ENCODE assay signal across 31 cellular contexts in the genomic region with DNA sequence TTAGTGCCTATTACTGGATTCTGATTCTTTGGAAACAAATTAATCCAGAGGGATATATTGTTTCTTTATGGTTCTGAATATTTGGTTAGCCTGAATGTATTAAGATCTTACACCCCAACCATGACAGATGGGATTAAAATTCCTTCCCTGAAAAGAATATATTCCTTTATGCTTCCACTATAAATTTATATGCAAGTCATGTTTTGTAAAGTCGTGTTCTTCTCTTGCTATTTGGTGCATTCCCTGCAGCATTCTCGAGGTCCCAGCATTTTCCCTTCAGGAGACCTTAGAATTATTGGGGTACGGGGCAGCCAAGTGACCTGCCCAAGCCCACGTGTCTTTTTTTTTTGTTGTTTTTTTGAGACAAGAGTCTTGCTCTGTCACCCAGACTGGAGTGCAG.
"Had no signal": no experiment of that assay in that cellular context is flagged by ENCODE, and none has a peak within 500 bp of the region (broad histone marks: within the 10 kb centered on the region; RNA-seq: fewer than 3 reads in every experiment).

No MANE protein-coding gene starts in this region.

- H3K27ac ChIP-seq: neutrophil, pancreas, prostate gland, skin epidermis, spleen, suprapubic skin, testis, tibial artery, transverse colon, upper lobe of right lung, uterus had no signal

- H3K27me3 Mint-ChIP-seq: naive thymus-derived CD8-positive, alpha-beta T cell; natural killer cell treated with Interleukin-12 subunit alpha and Interleukin-12 subunit beta and Interleukin-15 and Interleukin-18, amount 100 ng/mL, for 72 hours; stimulated activated naive CD8-positive, alpha-beta T cell treated with anti-CD3 and anti-CD28 coated beads, Interleukin-15, amount 100 ng/mL, for 72 hours had no signal

- FAIRE-seq: pancreas had no signal

- H3K4me1 ChIP-seq: pancreas, prostate gland, upper lobe of right lung, uterus had no signal

- H3K36me3 ChIP-seq: pancreas, prostate gland, suprapubic skin, tibial artery, transverse colon, upper lobe of right lung, uterus had no signal

- ATAC-seq: naive thymus-derived CD8-positive, alpha-beta T cell; natural killer cell treated with Interleukin-12 subunit alpha and Interleukin-12 subunit beta and Interleukin-15 and Interleukin-18, amount 100 ng/mL, for 72 hours; pancreas; right cardiac atrium; sciatic nerve; stimulated activated memory B cell treated with anti-CD40 and anti-IgM and Interleukin-4, amounts not matched to agents 10 μg/mL and 1 μg/mL and 100 μg/mL, for 72 hours; stimulated activated naive CD8-positive, alpha-beta T cell treated with anti-CD3 and anti-CD28 coated beads, Interleukin-15, amount 100 ng/mL, for 72 hours; stimulated activated naive CD8-positive, alpha-beta T cell treated with anti-CD3 and anti-CD28 coated beads, Interleukin-15, Interleukin-2, amounts not matched to agents 100 U/mL and 50 U/mL, for 24 hours; upper lobe of right lung had no signal

- H3K4me3 ChIP-seq: pancreas, prostate gland, skin epidermis, smooth muscle cell, spleen, suprapubic skin, testis, tibial artery, transverse colon, upper lobe of right lung, uterus had no signal

- H3K9me3 ChIP-seq: neutrophil, pancreas, prostate gland, suprapubic skin, testis, tibial artery, upper lobe of right lung, uterus had no signal

- H3K27me3 ChIP-seq: neutrophil, pancreas, suprapubic skin, testis, tibial artery, transverse colon, upper lobe of right lung, uterus had no signal

- H3K4me3 Mint-ChIP-seq: natural killer cell treated with Interleukin-12 subunit alpha and Interleukin-12 subunit beta and Interleukin-15 and Interleukin-18, amount 100 ng/mL, for 72 hours; nephron progenitor cell; neural crest cell; stimulated activated memory B cell treated with anti-CD40 and anti-IgM and Interleukin-4, amounts not matched to agents 10 μg/mL and 1 μg/mL and 100 μg/mL, for 72 hours; stimulated activated naive CD8-positive, alpha-beta T cell treated with anti-CD3 and anti-CD28 coated beads, Interleukin-15, amount 100 ng/mL, for 72 hours had no signal

- H3K4me2 ChIP-seq: smooth muscle cell had no signal

- DNase-seq: naive thymus-derived CD8-positive, alpha-beta T cell; nephron progenitor cell; nucleus accumbens; pancreas; retina; right cardiac atrium; spleen; stimulated activated CD4-positive, alpha-beta T cell treated with anti-CD3 and anti-CD28 coated beads, Interleukin-12 subunit alpha, Interleukin-12 subunit beta, amount 100 ng/mL, for 4 hours; stimulated activated CD4-positive, alpha-beta T cell treated with anti-CD3 and anti-CD28 coated beads, Interleukin-1b, Interleukin-23, amount 100 ng/mL, for 48 hours; stimulated activated CD4-positive, alpha-beta T cell treated with anti-CD3 and anti-CD28 coated beads, Interleukin-4, amount 100 ng/mL, for 1 hour; stimulated activated CD4-positive, alpha-beta T cell treated with anti-CD3 and anti-CD28 coated beads, Interleukin-4, amount 100 ng/mL, for 4 hours; stimulated activated CD8-positive, alpha-beta memory T cell treated with anti-CD3 and anti-CD28 coated beads, Interleukin-4, amount 100 ng/mL, for 48 hours; stimulated activated naive CD4-positive, alpha-beta T cell; stimulated activated naive CD8-positive, alpha-beta T cell treated with anti-CD3 and anti-CD28 coated beads, Interleukin-15, amount 100 ng/mL, for 72 hours; stimulated activated naive CD8-positive, alpha-beta T cell treated with anti-CD3 and anti-CD28 coated beads, Interleukin-15, Interleukin-2, amounts not matched to agents 100 U/mL and 50 U/mL, for 24 hours; substantia nigra; testis; tibial artery; transverse colon; upper lobe of right lung; uterus had no signal

- H3K27ac Mint-ChIP-seq: naive thymus-derived CD8-positive, alpha-beta T cell; natural killer cell treated with Interleukin-12 subunit alpha and Interleukin-12 subunit beta and Interleukin-15 and Interleukin-18, amount 100 ng/mL, for 72 hours; stimulated activated memory B cell treated with anti-CD40 and anti-IgM and Interleukin-4, amounts not matched to agents 10 μg/mL and 1 μg/mL and 100 μg/mL, for 72 hours; stimulated activated naive CD8-positive, alpha-beta T cell treated with anti-CD3 and anti-CD28 coated beads, Interleukin-15, amount 100 ng/mL, for 72 hours; type B pancreatic cell had no signal
